In the genomic region with DNA sequence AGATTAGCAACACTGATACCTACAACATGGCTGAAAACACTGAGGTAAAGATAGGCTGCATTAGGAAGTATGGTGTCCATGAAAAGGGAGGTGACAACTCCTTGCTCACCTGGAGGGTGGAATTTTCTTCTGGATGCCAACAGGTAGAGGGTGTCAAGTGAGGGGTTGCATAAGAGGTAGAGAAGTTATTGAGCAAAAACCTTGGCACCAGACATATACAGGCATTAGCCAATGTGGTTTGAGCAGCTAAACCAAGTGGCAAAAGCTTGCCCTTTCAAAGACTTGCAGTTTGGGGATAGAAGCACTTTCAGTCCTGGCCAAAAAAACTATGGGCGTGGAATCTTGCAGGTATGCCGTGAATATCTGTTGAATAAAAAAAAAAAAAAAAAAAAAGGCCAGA, we compare ENCODE assay signal across 24 cellular contexts. TPM values are rescaled to one million over a fixed set of nuclear protein-coding genes. Genes with fewer than 3 reads are reported as not detected.
DNase-seq lines count a peak whose midpoint lies in the region; ATAC-seq, FAIRE-seq and TF ChIP-seq lines count a peak whose summit lies in the region.
"Had no signal": no experiment of that assay in that cellular context is flagged by ENCODE, and none has a peak within 500 bp of the region (broad histone marks: within the 10 kb centered on the region; RNA-seq: fewer than 3 reads in every experiment).

No MANE protein-coding gene starts in this region.

- H3K9ac ChIP-seq in liver (ENCODE audit: low read depth in 1 of 2, low read length in 2 of 2) (no peak overlapping the region), HepG2 (ENCODE audit: insufficient read depth, low read depth, low read length) (no peak overlapping the region)

- H4K20me1 ChIP-seq in HepG2 (ENCODE audit: insufficient read depth, low read length) (no peaks in the 10 kb centered on the region), OCI-LY7 (ENCODE audit: insufficient read depth, low read length) (peaks cover 12% of the 10 kb centered on the region; the same call in 1 of the 2 replicates)

- in situ Hi-C loops in HepG2 (cut with HindIII; ENCODE audit: extremely low pct_ligation_motif_present, low pct_unique_long_range_greater_than_20kb): no loop called here

- no peaks in the 10 kb centered on the region for H3K27me3 ChIP-seq in liver (ENCODE audit: control insufficient read depth in 4 of 4, insufficient read depth in 4 of 4, low read length in 3 of 4)
- no peaks in the 10 kb centered on the region for H3K27me3 ChIP-seq in HepG2 (ENCODE audit: control insufficient read depth in 1 of 2, insufficient read depth in 2 of 2, low read length in 2 of 2)
- H3K27me3 ChIP-seq in upper lobe of right lung: no peaks in the 10 kb centered on the region

- no peak for FAIRE-seq in HepG2 (lab: Jason Lieb, UNC)
- FAIRE-seq: GM12878, RCC 7860 had no signal

- H3K9me3 ChIP-seq in liver (ENCODE audit: control insufficient read depth in 4 of 4, low read length in 3 of 4) (no peaks in the 10 kb centered on the region), HepG2 (ENCODE audit: low read length) (no peaks in the 10 kb centered on the region), upper lobe of right lung (no peaks in the 10 kb centered on the region), OCI-LY7 (ENCODE audit: low read length) (no peaks in the 10 kb centered on the region)

- TF ChIP-seq EP300 in HepG2 (IDR thresholded peaks at IDR 0.05; ENCODE audit: low read depth in 2 of 2, low read length in 2 of 2) (no peak), HepG2 (CRISPR knock-in tag; IDR thresholded peaks at IDR 0.05; ENCODE audit: borderline replicate concordance) (no peak)

- H3K4me3 ChIP-seq in liver (ENCODE audit: low read depth in 1 of 3, low read length in 3 of 3) (no peak overlapping the region), HepG2 (replicated peaks in 1 of 3; ENCODE audit: insufficient read depth in 1 of 3, low read depth in 2 of 3, low read length in 3 of 3) (no peak overlapping the region), upper lobe of right lung (no peak overlapping the region), OCI-LY7 (ENCODE audit: low read depth, low read length, poor library complexity, severe bottlenecking) (no peak overlapping the region)
- H3K4me3 ChIP-seq: GM12878 had no signal

- H3K27ac Mint-ChIP-seq in MCF 10A (ENCODE audit: low read depth, unreplicated experiment): no peak overlapping the region
- H3K27ac Mint-ChIP-seq: H9 had no signal

- peaks cover 24% of the 10 kb centered on the region for H3K4me1 Mint-ChIP-seq in MCF 10A (ENCODE audit: insufficient read depth, unreplicated experiment)

- BruUV-seq in HepG2 (replicated peaks; lab: Mats Ljungman, UMichigan): no TSS peak
- no TSS peak for BruUV-seq in MCF 10A (replicated peaks; lab: Mats Ljungman, UMichigan)
- BruUV-seq in OCI-LY7 (replicated peaks; lab: Mats Ljungman, UMichigan): no TSS peak

- intact Hi-C loops in HepG2 (cut with micrococcal nuclease; ENCODE audit: unreplicated experiment) (no loop called here), MCF 10A (cut with micrococcal nuclease) (no loop called here), upper lobe of right lung (cut with DNase I) (no loop called here), cardiac septum (cut with DNase I) (loop anchor here (5.0 kb wide), 1 partner anchor 168 kb away; a partner anchor contains a TSS), OCI-LY7 (cut with micrococcal nuclease; ENCODE audit: unreplicated experiment) (no loop called here)

- CTCF ChIA-PET in HepG2 (lab: Yijun Ruan, JAX; ENCODE audit: low intra/inter-chr PET ratio, low total read pairs) (no interaction called here), MCF 10A (lab: Yijun Ruan, JAX) (interaction anchor here (0.6 to 1.3 kb wide), 5 partner anchors 8 to 347 kb away, joined by 3 to 13 read pairs (median 3); no protein-coding TSS in a partner anchor), OCI-LY7 (lab: Charles Lee; ENCODE audit: unreplicated experiment) (interaction anchor here (0.6 to 0.7 kb wide), 2 partner anchors 13 to 140 kb away, joined by 4 to 5 read pairs; no protein-coding TSS in a partner anchor)

- POLR2A ChIA-PET in HepG2 (lab: Yijun Ruan, JAX): interaction anchor here (0.7 kb wide), 1 partner anchor 15 kb away, joined by 3 read pairs; no protein-coding TSS in a partner anchor
- POLR2A ChIA-PET in MCF 10A (lab: Yijun Ruan, JAX): interaction anchor here (0.6 to 3.4 kb wide), 5 partner anchors 27 to 56 kb away, joined by 3 to 19 read pairs (median 3); a partner anchor contains a TSS
- POLR2A ChIA-PET in OCI-LY7 (lab: Charles Lee): interaction anchor here (0.7 kb wide), 3 partner anchors 14 to 576 kb away, joined by 3 to 4 read pairs (median 3); no protein-coding TSS in a partner anchor

- no peak for TF ChIP-seq CTCF in liver (IDR thresholded peaks at IDR 0.05; ENCODE audit: low read depth, low read length, missing input control)
- no peak for TF ChIP-seq CTCF in HepG2 (CRISPR knock-in tag; IDR thresholded peaks at IDR 0.05)
- TF ChIP-seq CTCF in MCF 10A (IDR thresholded peaks at IDR 0.05; ENCODE audit: unreplicated experiment): no peak
- no peak for TF ChIP-seq CTCF in upper lobe of right lung (IDR thresholded peaks at IDR 0.05)
- TF ChIP-seq CTCF in OCI-LY7 (conservative IDR thresholded peaks at IDR 0.05; ENCODE audit: low read length): no peak

- H3K4me1 ChIP-seq in liver (ENCODE audit: control insufficient read depth in 4 of 4, insufficient read depth in 4 of 4, low read length in 3 of 4): peaks cover 6 to 30% (median 21%) of the 10 kb centered on the region in 4 donors
- peaks cover 28% of the 10 kb centered on the region for H3K4me1 ChIP-seq in HepG2 (ENCODE audit: insufficient read depth, low read length)
- peaks cover 19% of the 10 kb centered on the region for H3K4me1 ChIP-seq in upper lobe of right lung
- H3K4me1 ChIP-seq in OCI-LY7 (ENCODE audit: insufficient read depth, low read length, poor library complexity, severe bottlenecking): peaks cover 35% of the 10 kb centered on the region

- no peaks in the 10 kb centered on the region for H3K9me2 ChIP-seq in OCI-LY7 (ENCODE audit: insufficient read depth, low read length)

- H3K4me3 Mint-ChIP-seq in MCF 10A (ENCODE audit: unreplicated experiment): no peak overlapping the region
- H3K4me3 Mint-ChIP-seq: H9 had no signal

- H3K9me3 Mint-ChIP-seq in MCF 10A (ENCODE audit: unreplicated experiment): no peaks in the 10 kb centered on the region
- H3K9me3 Mint-ChIP-seq: H9 had no signal

- TF ChIP-seq RAD21 in liver (IDR thresholded peaks at IDR 0.05): no peak
- no peak for TF ChIP-seq RAD21 in HepG2 (CRISPR knock-in tag; IDR thresholded peaks at IDR 0.05)

- H3K36me3 ChIP-seq in liver (ENCODE audit: control insufficient read depth in 4 of 4, insufficient read depth in 3 of 4, low read depth in 1 of 4, low read length in 3 of 4): peaks cover 7 to 22% (median 11%) of the 10 kb centered on the region in 4 donors
- H3K36me3 ChIP-seq in HepG2 (replicated peaks in 1 of 2; ENCODE audit: control insufficient read depth in 1 of 2, insufficient read depth in 2 of 2, low read length in 2 of 2): peaks cover 11 to 18% of the 10 kb centered on the region in 2 experiments; a peak in 4 of 5 replicates
- H3K36me3 ChIP-seq in upper lobe of right lung: peaks cover 20% of the 10 kb centered on the region
- peaks cover 76% of the 10 kb centered on the region for H3K36me3 ChIP-seq in OCI-LY7 (ENCODE audit: insufficient read depth, low read length)

- H3K79me2 ChIP-seq in HepG2 (ENCODE audit: insufficient read depth, low read length): peaks cover 26% of the 10 kb centered on the region
- peaks cover 52% of the 10 kb centered on the region for H3K79me2 ChIP-seq in OCI-LY7 (ENCODE audit: insufficient read depth, low read depth, low read length)

- no peak for DNase-seq in HepG2 (ENCODE audit: low spot score)
- DNase-seq in MCF 10A (ENCODE audit: unreplicated experiment): peak; percentile 89
- DNase-seq in upper lobe of right lung: no peak
- no peak for DNase-seq in cardiac septum (ENCODE audit: low spot score)
- no peak for DNase-seq in OCI-LY7 (ENCODE audit: low spot score)
- no peak for DNase-seq in NOMO-1 treated with dmso at 0.1 percent for 144 hours (lab: John Stamatoyannopoulos, UW; ENCODE audit: unreplicated experiment)
- DNase-seq: DND-41; H9; KG1; NCI-H1092 treated with DMSO at 0.1 percent for 48 hours; NCI-H2029 treated with DMSO at 0.1 percent for 48 hours; NCI-H226; NCI-H524; NCI-H774; NK-92 treated with Interleukin-12 subunit alpha and Interleukin-12 subunit beta, amount 100 ng/mL, for 24 hours had no signal

- no peak overlapping the region for H3K4me2 ChIP-seq in HepG2 (ENCODE audit: low read depth, low read length)
- no peak overlapping the region for H3K4me2 ChIP-seq in OCI-LY7 (ENCODE audit: low read length)

- ATAC-seq in HepG2: no peak
- ATAC-seq in esophagus mucosa: peak; percentile 7
- ATAC-seq in upper lobe of right lung: peak; percentile 2
- ATAC-seq: GM12878, Right ventricle myocardium inferior had no signal

- H3K36me3 Mint-ChIP-seq in MCF 10A (ENCODE audit: insufficient read depth, unreplicated experiment): peaks cover 50% of the 10 kb centered on the region

- no peak for TF ChIP-seq POLR2A in HepG2 (IDR thresholded peaks at IDR 0.05; ENCODE audit: insufficient read depth in 1 of 2, low read depth in 2 of 2, low read length in 2 of 2)

- no peaks in the 10 kb centered on the region for H3K27me3 Mint-ChIP-seq in MCF 10A (ENCODE audit: insufficient read depth, unreplicated experiment)

- no peak overlapping the region for H2AFZ ChIP-seq in HepG2 (ENCODE audit: low read length)
- H2AFZ ChIP-seq in OCI-LY7 (ENCODE audit: low read length): no peak overlapping the region

- WGBS in liver: 57% methylated on average over 2 of the region's 2 CpGs
- WGBS in HepG2 (ENCODE audit: low lambda C conversion rate): 98% methylated on average over 2 of the region's 2 CpGs

- H3K27ac ChIP-seq in liver (ENCODE audit: low read depth in 1 of 2, low read length in 2 of 2) (no peak overlapping the region), HepG2 (ENCODE audit: extremely low read length, insufficient read depth, low read length) (no peak overlapping the region), upper lobe of right lung (no peak overlapping the region), OCI-LY7 (ENCODE audit: low read depth, low read length, poor library complexity, severe bottlenecking) (no peak overlapping the region)
- H3K27ac ChIP-seq: C4-2B had no signal

RNA-seq across cellular contexts. Expression of a gene that starts 3.8 kb away (rescaled TPM):
- total RNA-seq in liver (10 to 100 TPM; 10.6 to 13.8 TPM), HepG2 (2016; rRNA removed; fragmentation: Illumina TruSeq; extraction: Trizol) (28.1 and 28.9 TPM in 2 replicates), MCF 10A (2022) (17.5 and 17.9 TPM in 2 replicates), esophagus mucosa (11.0 TPM), upper lobe of right lung (16.4 TPM), cardiac septum (11.0 TPM), OCI-LY7 (2022) (59.5 and 68.6 TPM in 2 replicates)
- polyA plus RNA-seq in liver (10 to 100 TPM; 16.0 to 18.1 TPM), HepG2 (2011; rRNA removed) (12.4 and 14.3 TPM in 2 replicates)
- total RNA-seq in HepG2 (2016; cell fraction: cytosol; rRNA removed; fragmentation: Illumina TruSeq; extraction: Trizol; ENCODE audit: low read depth): 34.7 and 44.4 TPM in 2 replicates
- total RNA-seq in HepG2 (2016; cell fraction: insoluble cytoplasmic fraction; rRNA removed; fragmentation: Illumina TruSeq; extraction: Trizol): 25.7 and 31.1 TPM in 2 replicates
- total RNA-seq in HepG2 (2016; cell fraction: membrane; rRNA removed; fragmentation: Illumina TruSeq; extraction: Trizol): 58.4 and 67.9 TPM in 2 replicates
- total RNA-seq in HepG2 (2016; cell fraction: nucleus; rRNA removed; fragmentation: Illumina TruSeq; extraction: Trizol): 16.2 and 17.8 TPM in 2 replicates
- polyA plus RNA-seq in HepG2 (2011; cell fraction: cytosol; rRNA removed): 13.8 and 16.3 TPM in 2 replicates
- 8.9 and 10.1 TPM in 2 replicates for polyA plus RNA-seq in HepG2 (2011; cell fraction: nucleus; rRNA removed)
- 8.6 and 10.6 TPM in 2 replicates for polyA plus RNA-seq in HepG2 (2012)
- 48.9 and 64.2 TPM in 2 replicates for polyA plus RNA-seq in HepG2 (2016; cell fraction: cytosol; fragmentation: Illumina TruSeq; extraction: Trizol; ENCODE audit: low read depth)
- 35.7 and 37.7 TPM in 2 replicates for polyA plus RNA-seq in HepG2 (2016; cell fraction: insoluble cytoplasmic fraction; fragmentation: Illumina TruSeq; extraction: Trizol; ENCODE audit: low read depth)
- 64.3 and 73.8 TPM in 2 replicates for polyA plus RNA-seq in HepG2 (2016; cell fraction: membrane; fragmentation: Illumina TruSeq; extraction: Trizol; ENCODE audit: low read depth)
- polyA plus RNA-seq in HepG2 (2016; cell fraction: nucleus; fragmentation: Illumina TruSeq; extraction: Trizol; ENCODE audit: insufficient read depth, low read depth): 21.0 and 24.3 TPM in 2 replicates
- polyA minus RNA-seq in HepG2 (2011; rRNA and poly(A)+ RNA removed; ENCODE audit: low replicate concordance): 12.2 and 25.5 TPM in 2 replicates
- polyA minus RNA-seq in HepG2 (2011; cell fraction: cytosol; rRNA and poly(A)+ RNA removed): 6.2 and 7.6 TPM in 2 replicates
- polyA minus RNA-seq in HepG2 (2011; cell fraction: nucleus; rRNA and poly(A)+ RNA removed): 11.1 and 14.5 TPM in 2 replicates
- 72.5 and 90.8 TPM in 2 replicates for total RNA-seq in OCI-LY7 (2014; rRNA removed; shearing (Covaris generic))

RNA-seq across cellular contexts. Expression of a gene that starts 4.1 kb away (rescaled TPM):
- total RNA-seq in liver: 10 to 100 TPM; 20.2 to 20.5 TPM
- polyA plus RNA-seq in liver: 10 to 100 TPM; 22.8 to 28.4 TPM
- 45.1 and 59.7 TPM in 2 replicates for total RNA-seq in HepG2 (2016; rRNA removed; fragmentation: Illumina TruSeq; extraction: Trizol)
- total RNA-seq in HepG2 (2016; cell fraction: cytosol; rRNA removed; fragmentation: Illumina TruSeq; extraction: Trizol; ENCODE audit: low read depth): 5.0 and 6.8 TPM in 2 replicates
- 44.2 and 60.5 TPM in 2 replicates for total RNA-seq in HepG2 (2016; cell fraction: insoluble cytoplasmic fraction; rRNA removed; fragmentation: Illumina TruSeq; extraction: Trizol)
- 15.7 and 17.4 TPM in 2 replicates for total RNA-seq in HepG2 (2016; cell fraction: membrane; rRNA removed; fragmentation: Illumina TruSeq; extraction: Trizol)
- total RNA-seq in HepG2 (2016; cell fraction: nucleus; rRNA removed; fragmentation: Illumina TruSeq; extraction: Trizol): 30.5 and 38.6 TPM in 2 replicates
- 51.3 and 61.1 TPM in 2 replicates for polyA plus RNA-seq in HepG2 (2011; rRNA removed)
- polyA plus RNA-seq in HepG2 (2011; cell fraction: cytosol; rRNA removed): 33.9 and 54.0 TPM in 2 replicates
- polyA plus RNA-seq in HepG2 (2011; cell fraction: nucleus; rRNA removed): 56.0 and 66.1 TPM in 2 replicates
- polyA plus RNA-seq in HepG2 (2012): 29.2 and 33.1 TPM in 2 replicates
- polyA plus RNA-seq in HepG2 (2016; cell fraction: cytosol; fragmentation: Illumina TruSeq; extraction: Trizol; ENCODE audit: low read depth): 4.2 and 4.5 TPM in 2 replicates
- 61.6 and 69.4 TPM in 2 replicates for polyA plus RNA-seq in HepG2 (2016; cell fraction: insoluble cytoplasmic fraction; fragmentation: Illumina TruSeq; extraction: Trizol; ENCODE audit: low read depth)
- 8.9 and 13.8 TPM in 2 replicates for polyA plus RNA-seq in HepG2 (2016; cell fraction: membrane; fragmentation: Illumina TruSeq; extraction: Trizol; ENCODE audit: low read depth)
- 93.7 and 96.2 TPM in 2 replicates for polyA plus RNA-seq in HepG2 (2016; cell fraction: nucleus; fragmentation: Illumina TruSeq; extraction: Trizol; ENCODE audit: insufficient read depth, low read depth)
- 67.7 and 93.0 TPM in 2 replicates for polyA minus RNA-seq in HepG2 (2011; rRNA and poly(A)+ RNA removed; ENCODE audit: low replicate concordance)
- polyA minus RNA-seq in HepG2 (2011; cell fraction: cytosol; rRNA and poly(A)+ RNA removed): 23.5 and 27.4 TPM in 2 replicates
- polyA minus RNA-seq in HepG2 (2011; cell fraction: nucleus; rRNA and poly(A)+ RNA removed): 26.4 and 35.3 TPM in 2 replicates
- total RNA-seq in MCF 10A (2022): 67.3 and 75.8 TPM in 2 replicates
- total RNA-seq in esophagus mucosa: 46.6 TPM
- total RNA-seq in upper lobe of right lung: 55.8 TPM
- total RNA-seq in cardiac septum: 35.5 TPM
- 86.0 and 87.2 TPM in 2 replicates for total RNA-seq in OCI-LY7 (2014; rRNA removed; shearing (Covaris generic))
- total RNA-seq in OCI-LY7 (2022): 145 and 150 TPM in 2 replicates

RNA-seq across cellular contexts. Expression of a gene that starts 31.9 kb away (rescaled TPM):
- total RNA-seq in liver: 10 to 100 TPM; 11.1 to 19.2 TPM
- 10 to 100 TPM in 1 of 2 donors, 1 to 10 TPM in 1; 8.6 to 16.4 TPM for polyA plus RNA-seq in liver
- total RNA-seq in HepG2 (2016; rRNA removed; fragmentation: Illumina TruSeq; extraction: Trizol): 3.8 and 8.0 TPM in 2 replicates
- total RNA-seq in HepG2 (2016; cell fraction: cytosol; rRNA removed; fragmentation: Illumina TruSeq; extraction: Trizol; ENCODE audit: low read depth): 4.4 and 4.6 TPM in 2 replicates
- 3.0 and 10.0 TPM in 2 replicates for total RNA-seq in HepG2 (2016; cell fraction: insoluble cytoplasmic fraction; rRNA removed; fragmentation: Illumina TruSeq; extraction: Trizol)
- 4.2 and 4.5 TPM in 2 replicates for total RNA-seq in HepG2 (2016; cell fraction: membrane; rRNA removed; fragmentation: Illumina TruSeq; extraction: Trizol)
- total RNA-seq in HepG2 (2016; cell fraction: nucleus; rRNA removed; fragmentation: Illumina TruSeq; extraction: Trizol): 12.3 and 15.7 TPM in 2 replicates
- 26.8 and 33.5 TPM in 2 replicates for polyA plus RNA-seq in HepG2 (2011; rRNA removed)
- 10.3 and 10.4 TPM in 2 replicates for polyA plus RNA-seq in HepG2 (2011; cell fraction: cytosol; rRNA removed)
- polyA plus RNA-seq in HepG2 (2011; cell fraction: nucleus; rRNA removed): 183 and 201 TPM in 2 replicates
- 18.0 and 21.8 TPM in 2 replicates for polyA plus RNA-seq in HepG2 (2012)
- polyA plus RNA-seq in HepG2 (2016; cell fraction: cytosol; fragmentation: Illumina TruSeq; extraction: Trizol; ENCODE audit: low read depth): 0.84 and 1.4 TPM in 2 replicates
- polyA plus RNA-seq in HepG2 (2016; cell fraction: insoluble cytoplasmic fraction; fragmentation: Illumina TruSeq; extraction: Trizol; ENCODE audit: low read depth): 3.5 and 4.1 TPM in 2 replicates
- polyA plus RNA-seq in HepG2 (2016; cell fraction: membrane; fragmentation: Illumina TruSeq; extraction: Trizol; ENCODE audit: low read depth): 2.5 and 2.8 TPM in 2 replicates
- 42.1 and 42.8 TPM in 2 replicates for polyA plus RNA-seq in HepG2 (2016; cell fraction: nucleus; fragmentation: Illumina TruSeq; extraction: Trizol; ENCODE audit: insufficient read depth, low read depth)
- 40.0 and 48.9 TPM in 2 replicates for polyA minus RNA-seq in HepG2 (2011; rRNA and poly(A)+ RNA removed; ENCODE audit: low replicate concordance)
- 7.3 and 9.8 TPM in 2 replicates for polyA minus RNA-seq in HepG2 (2011; cell fraction: cytosol; rRNA and poly(A)+ RNA removed)
- polyA minus RNA-seq in HepG2 (2011; cell fraction: nucleus; rRNA and poly(A)+ RNA removed): 45.8 and 47.1 TPM in 2 replicates
- 42.7 and 43.0 TPM in 2 replicates for total RNA-seq in MCF 10A (2022)
- 35.2 TPM for total RNA-seq in esophagus mucosa
- 51.9 TPM for total RNA-seq in upper lobe of right lung
- 77.1 TPM for total RNA-seq in cardiac septum
- total RNA-seq in OCI-LY7 (2014; rRNA removed; shearing (Covaris generic)): 72.4 and 96.0 TPM in 2 replicates
- 160 and 177 TPM in 2 replicates for total RNA-seq in OCI-LY7 (2022)

RNA-seq across cellular contexts. Expression of a gene that starts 39.8 kb away (rescaled TPM):
- under 1 TPM in 1 of 2 donors, not detected in 1; 0.19 TPM for total RNA-seq in liver
- under 1 TPM in 1 of 2 donors, not detected in 1; 0.18 TPM for polyA plus RNA-seq in liver
- not detected in 2 replicates for total RNA-seq in HepG2 (2016; rRNA removed; fragmentation: Illumina TruSeq; extraction: Trizol)
- total RNA-seq in HepG2 (2016; cell fraction: cytosol; rRNA removed; fragmentation: Illumina TruSeq; extraction: Trizol; ENCODE audit: low read depth): not detected in 2 replicates
- total RNA-seq in HepG2 (2016; cell fraction: insoluble cytoplasmic fraction; rRNA removed; fragmentation: Illumina TruSeq; extraction: Trizol): not detected in 2 replicates
- not detected in 2 replicates for total RNA-seq in HepG2 (2016; cell fraction: membrane; rRNA removed; fragmentation: Illumina TruSeq; extraction: Trizol)
- not detected in 2 replicates for total RNA-seq in HepG2 (2016; cell fraction: nucleus; rRNA removed; fragmentation: Illumina TruSeq; extraction: Trizol)
- polyA plus RNA-seq in HepG2 (2011; rRNA removed): not detected in 2 replicates
- not detected in 2 replicates for polyA plus RNA-seq in HepG2 (2011; cell fraction: cytosol; rRNA removed)
- not detected in 2 replicates for polyA plus RNA-seq in HepG2 (2011; cell fraction: nucleus; rRNA removed)
- not detected in 2 replicates for polyA plus RNA-seq in HepG2 (2012)
- polyA plus RNA-seq in HepG2 (2016; cell fraction: cytosol; fragmentation: Illumina TruSeq; extraction: Trizol; ENCODE audit: low read depth): not detected in 2 replicates
- polyA plus RNA-seq in HepG2 (2016; cell fraction: insoluble cytoplasmic fraction; fragmentation: Illumina TruSeq; extraction: Trizol; ENCODE audit: low read depth): not detected in 2 replicates
- polyA plus RNA-seq in HepG2 (2016; cell fraction: membrane; fragmentation: Illumina TruSeq; extraction: Trizol; ENCODE audit: low read depth): not detected in 2 replicates
- polyA plus RNA-seq in HepG2 (2016; cell fraction: nucleus; fragmentation: Illumina TruSeq; extraction: Trizol; ENCODE audit: insufficient read depth, low read depth): not detected in 2 replicates
- not detected in 2 replicates for polyA minus RNA-seq in HepG2 (2011; rRNA and poly(A)+ RNA removed; ENCODE audit: low replicate concordance)
- polyA minus RNA-seq in HepG2 (2011; cell fraction: cytosol; rRNA and poly(A)+ RNA removed): not detected in 2 replicates
- not detected in 2 replicates for polyA minus RNA-seq in HepG2 (2011; cell fraction: nucleus; rRNA and poly(A)+ RNA removed)
- not detected in 2 replicates for total RNA-seq in MCF 10A (2022)
- 0.20 TPM for total RNA-seq in esophagus mucosa
- not detected for total RNA-seq in upper lobe of right lung
- total RNA-seq in cardiac septum: not detected
- total RNA-seq in OCI-LY7 (2014; rRNA removed; shearing (Covaris generic)): 14.0 and 26.9 TPM in 2 replicates
- 37.4 and 39.2 TPM in 2 replicates for total RNA-seq in OCI-LY7 (2022)
- total RNA-seq: H9, Right ventricle myocardium inferior, SK-MEL-5 had no signal
- polyA plus RNA-seq: AG04450, GM12878 had no signal

RNA-seq across cellular contexts. Expression of a gene that starts 53.8 kb away (rescaled TPM):
- total RNA-seq in liver: under 1 TPM; 0.25 to 0.33 TPM
- polyA plus RNA-seq in liver: under 1 TPM; 0.20 to 0.26 TPM
- not detected in 2 replicates for total RNA-seq in HepG2 (2016; rRNA removed; fragmentation: Illumina TruSeq; extraction: Trizol)
- 0.18 TPM in 1 of 2 replicates, not detected in the other for total RNA-seq in HepG2 (2016; cell fraction: cytosol; rRNA removed; fragmentation: Illumina TruSeq; extraction: Trizol; ENCODE audit: low read depth)
- not detected in 2 replicates for total RNA-seq in HepG2 (2016; cell fraction: insoluble cytoplasmic fraction; rRNA removed; fragmentation: Illumina TruSeq; extraction: Trizol)
- not detected in 2 replicates for total RNA-seq in HepG2 (2016; cell fraction: membrane; rRNA removed; fragmentation: Illumina TruSeq; extraction: Trizol)
- total RNA-seq in HepG2 (2016; cell fraction: nucleus; rRNA removed; fragmentation: Illumina TruSeq; extraction: Trizol): not detected in 2 replicates
- polyA plus RNA-seq in HepG2 (2011; rRNA removed): not detected in 2 replicates
- not detected in 2 replicates for polyA plus RNA-seq in HepG2 (2011; cell fraction: cytosol; rRNA removed)
- polyA plus RNA-seq in HepG2 (2011; cell fraction: nucleus; rRNA removed): 0.07 and 0.31 TPM in 2 replicates
- polyA plus RNA-seq in HepG2 (2012): not detected in 2 replicates
- 0.12 TPM in 1 of 2 replicates, not detected in the other for polyA plus RNA-seq in HepG2 (2016; cell fraction: cytosol; fragmentation: Illumina TruSeq; extraction: Trizol; ENCODE audit: low read depth)
- polyA plus RNA-seq in HepG2 (2016; cell fraction: insoluble cytoplasmic fraction; fragmentation: Illumina TruSeq; extraction: Trizol; ENCODE audit: low read depth): not detected in 2 replicates
- not detected in 2 replicates for polyA plus RNA-seq in HepG2 (2016; cell fraction: membrane; fragmentation: Illumina TruSeq; extraction: Trizol; ENCODE audit: low read depth)
- polyA plus RNA-seq in HepG2 (2016; cell fraction: nucleus; fragmentation: Illumina TruSeq; extraction: Trizol; ENCODE audit: insufficient read depth, low read depth): 0.72 TPM in 1 of 2 replicates, not detected in the other
- polyA minus RNA-seq in HepG2 (2011; rRNA and poly(A)+ RNA removed; ENCODE audit: low replicate concordance): 0.30 TPM in 1 of 2 replicates, not detected in the other
- not detected in 2 replicates for polyA minus RNA-seq in HepG2 (2011; cell fraction: cytosol; rRNA and poly(A)+ RNA removed)
- polyA minus RNA-seq in HepG2 (2011; cell fraction: nucleus; rRNA and poly(A)+ RNA removed): not detected in 2 replicates
- not detected in 2 replicates for total RNA-seq in MCF 10A (2022)
- total RNA-seq in esophagus mucosa: 53.1 TPM
- total RNA-seq in upper lobe of right lung: 0.26 TPM
- not detected for total RNA-seq in cardiac septum
- total RNA-seq in OCI-LY7 (2014; rRNA removed; shearing (Covaris generic)): 69.1 and 89.1 TPM in 2 replicates
- total RNA-seq in OCI-LY7 (2022): 67.5 and 74.4 TPM in 2 replicates
- total RNA-seq: A172, Right ventricle myocardium inferior had no signal
- polyA plus RNA-seq: AG04450 had no signal
